30 cellular contexts compared by ENCODE assay signal in the genomic region with DNA sequence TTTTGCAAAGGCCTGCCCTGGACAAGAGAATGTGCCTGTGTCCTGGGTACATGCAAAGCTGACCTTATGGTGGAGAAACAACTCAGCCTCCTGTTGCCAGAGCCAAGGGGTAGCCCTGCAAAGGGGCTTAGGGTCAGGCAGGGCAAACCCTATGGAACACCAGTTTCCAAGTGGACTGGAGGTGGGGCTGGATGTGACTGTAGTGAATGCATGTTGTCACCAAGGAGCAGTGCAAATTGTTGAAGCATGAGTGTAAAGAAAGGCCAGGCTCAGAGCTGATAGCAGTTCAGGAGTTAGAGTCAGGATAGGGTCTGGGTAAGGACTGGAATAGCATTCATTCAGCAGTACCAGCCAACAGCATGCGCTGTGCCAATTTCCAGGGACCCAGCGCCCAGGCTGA.
"Had no signal": no experiment of that assay in that cellular context is flagged by ENCODE, and none has a peak within 500 bp of the region (broad histone marks: within the 10 kb centered on the region; RNA-seq: fewer than 3 reads in every experiment).

No MANE protein-coding gene starts in this region.

- H3K27ac ChIP-seq: ascending aorta, breast epithelium, cardiac muscle cell, colonic mucosa, dorsolateral prefrontal cortex, foreskin keratinocyte, gastrocnemius medialis, heart left ventricle had no signal

- H3K4me1 ChIP-seq: ascending aorta, breast epithelium, colonic mucosa, foreskin keratinocyte, gastrocnemius medialis had no signal

- H3K36me3 ChIP-seq: ascending aorta, breast epithelium, cardiac muscle cell, colonic mucosa, gastrocnemius medialis had no signal

- H3K27me3 Mint-ChIP-seq: activated CD4-positive, alpha-beta T cell treated with anti-CD3 and anti-CD28 coated beads, Interleukin-2, amount 10 ng/mL, durations not matched to agents 24 days and 14 days; activated naive CD8-positive, alpha-beta T cell treated with anti-CD3 and anti-CD28 coated beads, Interleukin-2, amount 10 ng/mL, durations not matched to agents 7 days and 5 days; brain; dendritic cell treated with granulocyte-macrophage colony-stimulating factor and Interleukin-4, amounts not matched to agents 40 ng/mL and 50 ng/mL, for 4 days had no signal

- H3K27ac Mint-ChIP-seq: activated CD4-positive, alpha-beta memory T cell treated with anti-CD3 and anti-CD28 coated beads for 36 hours; activated CD4-positive, alpha-beta T cell treated with anti-CD3 and anti-CD28 coated beads for 36 hours; activated CD4-positive, alpha-beta T cell treated with anti-CD3 and anti-CD28 coated beads, Interleukin-2, amount 10 ng/mL, durations not matched to agents 24 days and 14 days; activated naive CD4-positive, alpha-beta T cell treated with anti-CD3 and anti-CD28 coated beads, Interleukin-2, amount 10 ng/mL, durations not matched to agents 7 days and 5 days; activated T-helper 1 cell treated with anti-CD3 and anti-CD28 coated beads, Interleukin-12 subunit alpha, Interleukin-12 subunit beta, Interleukin-2, Interleukin-4 antibody, amounts not matched to agents 30 ng/mL and 10 ng/mL and 1 ng/mL, durations not matched to agents 14 hours and 24 hours and 36 hours; activated T-helper 2 cell treated with anti-CD3 and anti-CD28 coated beads, Interferon-gamma antibody, Interleukin-2, Interleukin-4, amounts not matched to agents 10 μg/mL and 5 μg/mL and 100 μg/mL, durations not matched to agents 14 hours and 24 hours and 36 hours; brain; dendritic cell treated with granulocyte-macrophage colony-stimulating factor and Interleukin-4, amounts not matched to agents 40 ng/mL and 50 ng/mL, for 4 days; endodermal cell had no signal

- H3K36me3 Mint-ChIP-seq: activated CD4-positive, alpha-beta memory T cell treated with anti-CD3 and anti-CD28 coated beads for 36 hours; activated naive CD4-positive, alpha-beta T cell treated with anti-CD3 and anti-CD28 coated beads, Interleukin-2, amount 10 ng/mL, durations not matched to agents 7 days and 5 days; activated naive CD4-positive, alpha-beta T cell treated with anti-CD3 and anti-CD28 coated beads, Interleukin-2, amount 50 U/mL, for 72 hours; activated naive CD8-positive, alpha-beta T cell treated with anti-CD3 and anti-CD28 coated beads, Interleukin-2, amount 10 ng/mL, durations not matched to agents 7 days and 5 days had no signal

- H3K9me3 ChIP-seq: ascending aorta, breast epithelium, colonic mucosa, gastrocnemius medialis, heart left ventricle had no signal

- DNase-seq: activated CD4-positive, alpha-beta memory T cell treated with anti-CD3 and anti-CD28 coated beads for 36 hours; activated CD4-positive, alpha-beta T cell treated with anti-CD3 and anti-CD28 coated beads for 36 hours; activated CD4-positive, alpha-beta T cell treated with anti-CD3 and anti-CD28 coated beads, Interleukin-2, amount 10 ng/mL, durations not matched to agents 24 days and 14 days; activated CD4-positive, CD25-positive, alpha-beta regulatory T cell; activated CD4-positive, CD25-positive, alpha-beta regulatory T cell treated with anti-CD3 and anti-CD28 coated beads, Interleukin-2, amount 50 U/mL, for 72 hours; activated CD8-positive, alpha-beta memory T cell treated with anti-CD3 and anti-CD28 coated beads for 24 hours; activated gamma-delta T cell; activated naive CD4-positive, alpha-beta T cell; activated naive CD4-positive, alpha-beta T cell treated with anti-CD3 and anti-CD28 coated beads, Interleukin-2, amount 10 ng/mL, durations not matched to agents 7 days and 5 days; activated naive CD8-positive, alpha-beta T cell treated with anti-CD3 and anti-CD28 coated beads, Interleukin-2, amount 10 ng/mL, durations not matched to agents 7 days and 5 days; activated T-cell treated with anti-CD3 and anti-CD28 coated beads, Interleukin-2, amount 50 U/mL, for 48 hours; central memory CD4-positive, alpha-beta T cell; cerebellar nuclear complex; colonic mucosa; dorsolateral prefrontal cortex; effector memory CD4-positive, alpha-beta T cell; endodermal cell; foreskin keratinocyte; gastrocnemius medialis; glutamatergic neuron; heart left ventricle; T-helper 2 cell had no signal

- H3K9me3 Mint-ChIP-seq: activated CD4-positive, alpha-beta memory T cell treated with anti-CD3 and anti-CD28 coated beads for 36 hours; activated CD4-positive, alpha-beta T cell treated with anti-CD3 and anti-CD28 coated beads, Interleukin-2, amount 10 ng/mL, durations not matched to agents 24 days and 14 days; dendritic cell treated with granulocyte-macrophage colony-stimulating factor and Interleukin-4, amounts not matched to agents 40 ng/mL and 50 ng/mL, for 4 days had no signal

- H3K4me3 ChIP-seq: ascending aorta, breast epithelium, cardiac muscle cell, colonic mucosa, dorsolateral prefrontal cortex, gastrocnemius medialis, heart left ventricle had no signal

- H3K4me3 Mint-ChIP-seq: activated CD4-positive, alpha-beta memory T cell treated with anti-CD3 and anti-CD28 coated beads for 36 hours; activated CD4-positive, alpha-beta T cell treated with anti-CD3 and anti-CD28 coated beads for 36 hours; activated CD4-positive, alpha-beta T cell treated with anti-CD3 and anti-CD28 coated beads, Interleukin-2, amount 10 ng/mL, durations not matched to agents 24 days and 14 days; activated naive CD4-positive, alpha-beta T cell treated with anti-CD3 and anti-CD28 coated beads, Interleukin-2, amount 10 ng/mL, durations not matched to agents 7 days and 5 days; activated naive CD8-positive, alpha-beta T cell treated with anti-CD3 and anti-CD28 coated beads, Interleukin-2, amount 10 ng/mL, durations not matched to agents 7 days and 5 days; activated T-helper 1 cell treated with anti-CD3 and anti-CD28 coated beads, Interleukin-12 subunit alpha, Interleukin-12 subunit beta, Interleukin-2, Interleukin-4 antibody, amounts not matched to agents 30 ng/mL and 10 ng/mL and 1 ng/mL, durations not matched to agents 14 hours and 24 hours and 36 hours; brain; dendritic cell treated with granulocyte-macrophage colony-stimulating factor and Interleukin-4, amounts not matched to agents 40 ng/mL and 50 ng/mL, for 4 days; endodermal cell had no signal

- H3K4me1 Mint-ChIP-seq: activated CD4-positive, alpha-beta T cell treated with anti-CD3 and anti-CD28 coated beads for 36 hours; activated CD4-positive, alpha-beta T cell treated with anti-CD3 and anti-CD28 coated beads, Interleukin-2, amount 10 ng/mL, durations not matched to agents 24 days and 14 days; activated naive CD4-positive, alpha-beta T cell treated with anti-CD3 and anti-CD28 coated beads, Interleukin-2, amount 10 ng/mL, durations not matched to agents 7 days and 5 days had no signal

- H3K27me3 ChIP-seq: ascending aorta, breast epithelium, cardiac muscle cell, colonic mucosa, gastrocnemius medialis, heart left ventricle had no signal
